8 cellular contexts compared by ENCODE assay signal in genomic region chr6:158870418-158870957, GRCh38. TPM values are rescaled to one million over a fixed set of nuclear protein-coding genes. Genes with fewer than 3 reads are reported as not detected.
DNase-seq lines count a peak whose midpoint lies in the region; ATAC-seq and TF ChIP-seq lines count a peak whose summit lies in the region.

No MANE protein-coding gene starts in this region.

- H3K4me1 ChIP-seq in testis = no peaks in the 10 kb centered on the region

- H3K27me3 ChIP-seq in testis = no peaks in the 10 kb centered on the region

- TF ChIP-seq CTCF in AG10803 (conservative IDR thresholded peaks at IDR 0.05; ENCODE audit: low read length) = no peak
- TF ChIP-seq CTCF in glutamatergic neuron (IDR thresholded peaks at IDR 0.05; ENCODE audit: partially characterized antibody, unreplicated experiment) = no peak
- no peak for TF ChIP-seq CTCF in testis (IDR thresholded peaks at IDR 0.05)

- no peaks in the 10 kb centered on the region for H3K36me3 Mint-ChIP-seq in T-cell
- no peaks in the 10 kb centered on the region for H3K36me3 Mint-ChIP-seq in glutamatergic neuron (ENCODE audit: unreplicated experiment)

- H3K4me3 ChIP-seq in AG10803 (ENCODE audit: low read length) = peak overlapping the region; percentile 71
- H3K4me3 ChIP-seq in testis = peak overlapping the region; percentile 65 to 70

- H3K27ac Mint-ChIP-seq in T-cell = peak overlapping the region; percentile 99
- H3K27ac Mint-ChIP-seq in glutamatergic neuron (ENCODE audit: unreplicated experiment) = peak overlapping the region; percentile 99

- CTCF ChIA-PET in T-cell (lab: Charles Lee) = interaction anchor here in 1 of 2 donors (0.8 to 2.4 kb wide), 6 partner anchors 15 to 237 kb away, joined by 3 to 20 read pairs (median 5); no protein-coding TSS in a partner anchor

- no peaks in the 10 kb centered on the region for H3K36me3 ChIP-seq in testis (ENCODE audit: low read depth, missing control alignments)

- TF ChIP-seq POLR2A in testis (IDR thresholded peaks at IDR 0.05) = no peak

- H3K27me3 Mint-ChIP-seq in T-cell (no peaks in the 10 kb centered on the region), glutamatergic neuron (ENCODE audit: unreplicated experiment) (peaks cover 7% of the 10 kb centered on the region)

- WGBS in testis, 2 donors = 64 to 65% methylated on average over 11 of the region's 11 CpGs

- H3K9me3 Mint-ChIP-seq in T-cell = no peaks in the 10 kb centered on the region
- peaks cover 19% of the 10 kb centered on the region for H3K9me3 Mint-ChIP-seq in glutamatergic neuron (ENCODE audit: unreplicated experiment)

- H3K4me1 Mint-ChIP-seq in T-cell (peaks cover 22 to 43% (median 28%) of the 10 kb centered on the region in 3 donors), glutamatergic neuron (ENCODE audit: low read depth, unreplicated experiment) (peaks cover 6% of the 10 kb centered on the region)

- H3K4me3 Mint-ChIP-seq in T-cell = peak overlapping the region; percentile 85 to 88 (median 85)
- peak overlapping the region; percentile 84 for H3K4me3 Mint-ChIP-seq in glutamatergic neuron (ENCODE audit: unreplicated experiment)

- POLR2A ChIA-PET in T-cell (lab: Charles Lee) = interaction anchor here (0.6 to 6.1 kb wide), 19 partner anchors 16 to 857 kb away, joined by 3 to 148 read pairs (median 9); partner anchors contain the start of genes EZR (in 2 of the 2) and WTAP (in 1 of the 2)

- peak overlapping the region; percentile 85 to 86 for H3K27ac ChIP-seq in testis

- intact Hi-C loops in testis (cut with DNase I; ENCODE audit: low total_unique reads) = no loop called here

- H3K9me3 ChIP-seq in testis = no peaks in the 10 kb centered on the region

- ATAC-seq in GM21367 (IDR thresholded peaks at IDR 0.05; ENCODE audit: unreplicated experiment) (peak; percentile 12), T-cell (replicated peaks in 1 of 4) (peak in 2 of 4 experiments; percentile 19 to 38), GM21390 (IDR thresholded peaks at IDR 0.05; ENCODE audit: unreplicated experiment) (no peak)

- DNase-seq in AG10803 (ENCODE audit: low read depth) = no peak
- peak in 8 of 34 experiments; percentile 25 to 55 (median 48) for DNase-seq in T-cell
- DNase-seq in glutamatergic neuron = no peak
- DNase-seq in testis = no peak
- DNase-seq in pons (ENCODE audit: low spot score) = no peak
- DNase-seq in OCI-M1 (lab: John Stamatoyannopoulos, UW) = no peak

RNA-seq across cellular contexts. Expression of gene EZR, which starts 51.3 kb away (rescaled TPM):
- 100 to 1,000 TPM; 176 to 286 (median 272) TPM for total RNA-seq in T-cell
- total RNA-seq in glutamatergic neuron (ENCODE audit: unreplicated experiment) = 272 TPM
- total RNA-seq in testis = 100 to 1,000 TPM; 164 to 199 TPM
- polyA plus RNA-seq in testis (ENCODE audit: insufficient read depth, low read depth, low replicate concordance) = 129 TPM
